ENCODE assay signal across 32 cellular contexts in the genomic region with DNA sequence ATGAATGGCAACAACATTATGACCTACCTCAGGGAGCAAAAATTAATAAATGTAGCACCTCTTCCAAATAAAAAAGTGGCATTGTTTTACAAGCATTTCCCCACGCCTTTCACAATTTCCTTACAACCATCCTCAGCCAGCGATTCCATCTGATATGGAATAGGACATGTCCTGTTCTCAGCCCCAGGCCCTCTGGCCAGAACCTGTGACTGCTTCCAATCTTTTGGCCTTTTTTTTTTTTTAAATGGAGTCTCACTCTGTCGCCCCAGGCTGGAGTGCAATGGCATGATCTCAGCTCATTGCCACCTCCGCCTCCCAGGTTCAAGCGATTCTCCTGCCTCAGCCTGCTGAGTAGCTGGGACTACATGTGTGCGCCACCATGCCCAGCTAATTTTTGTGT. TPM values are rescaled to one million over a fixed set of nuclear protein-coding genes. Genes with fewer than 3 reads are reported as not detected.
"Had no signal": no experiment of that assay in that cellular context is flagged by ENCODE, and none has a peak within 500 bp of the region (broad histone marks: within the 10 kb centered on the region; RNA-seq: fewer than 3 reads in every experiment).

No MANE protein-coding gene starts in this region.

- H3K27ac Mint-ChIP-seq: activated CD8-positive, alpha-beta T cell treated with anti-CD3 and anti-CD28 coated beads for 36 hours; activated naive CD8-positive, alpha-beta T cell treated with anti-CD3 and anti-CD28 coated beads, Interleukin-2, amount 10 ng/mL, durations not matched to agents 7 days and 5 days; WTC11 had no signal

- H3K4me1 ChIP-seq: ascending aorta, breast epithelium, esophagus squamous epithelium had no signal

- H3K27ac ChIP-seq: ascending aorta, cardiac muscle cell, colonic mucosa, epithelial cell of prostate, esophagus squamous epithelium, gastroesophageal sphincter had no signal

- FAIRE-seq: endometrium, endothelial cell of umbilical vein had no signal

- DNase-seq: activated CD4-positive, alpha-beta T cell treated with anti-CD3 and anti-CD28 coated beads for 1 hour; activated CD4-positive, alpha-beta T cell treated with anti-CD3 and anti-CD28 coated beads for 4 hours; activated CD4-positive, alpha-beta T cell treated with anti-CD3 and anti-CD28 coated beads, Interleukin-2, amount 50 U/mL, for 1 hour; activated CD4-positive, alpha-beta T cell treated with anti-CD3 and anti-CD28 coated beads, Interleukin-2, amount 50 U/mL, for 48 hours; activated CD8-positive, alpha-beta memory T cell treated with anti-CD3 and anti-CD28 coated beads for 24 hours; activated CD8-positive, alpha-beta T cell treated with anti-CD3 and anti-CD28 coated beads for 36 hours; activated effector memory CD4-positive, alpha-beta T cell treated with Interleukin-2 at 50 U/mL for 16 hours; activated gamma-delta T cell treated with Interleukin-2 at 50 U/mL for 16 hours; activated naive CD4-positive, alpha-beta T cell treated with anti-CD3 and anti-CD28 coated beads, Interleukin-2, amount 50 U/mL, for 16 hours; activated naive CD4-positive, alpha-beta T cell treated with Interleukin-2 at 50 U/mL for 16 hours; activated naive CD8-positive, alpha-beta T cell treated with anti-CD3 and anti-CD28 coated beads, Interleukin-2, amount 10 ng/mL, durations not matched to agents 7 days and 5 days; activated T-cell treated with anti-CD3 and anti-CD28 coated beads, Interleukin-2, amount 50 U/mL, for 4 hours; central memory CD4-positive, alpha-beta T cell; cerebellar nuclear complex; effector CD8-positive, alpha-beta T cell; esophagus squamous epithelium; foreskin melanocyte; head of caudate nucleus; T-helper 2 cell had no signal

- H3K27me3 Mint-ChIP-seq: activated CD8-positive, alpha-beta T cell treated with anti-CD3 and anti-CD28 coated beads for 36 hours; activated T-helper 17 cell treated with anti-CD3 and anti-CD28 coated beads, Interleukin-2, amount 50 U/mL, for 72 hours had no signal

- H3K9me3 ChIP-seq: ascending aorta, breast epithelium, colonic mucosa, esophagus squamous epithelium, gastroesophageal sphincter had no signal

- ATAC-seq: activated CD8-positive, alpha-beta T cell treated with anti-CD3 and anti-CD28 coated beads for 36 hours; activated T-cell treated with anti-CD3 and anti-CD28 coated beads, Interleukin-2, amount 50 U/mL, for 4 hours; activated T-helper 17 cell treated with anti-CD3 and anti-CD28 coated beads, Interleukin-2, amount 50 U/mL, for 72 hours; gastroesophageal sphincter; WTC11 had no signal

- H3K4me3 Mint-ChIP-seq: activated CD8-positive, alpha-beta T cell treated with anti-CD3 and anti-CD28 coated beads for 36 hours; activated naive CD8-positive, alpha-beta T cell treated with anti-CD3 and anti-CD28 coated beads, Interleukin-2, amount 10 ng/mL, durations not matched to agents 7 days and 5 days; activated T-cell treated with anti-CD3 and anti-CD28 coated beads, Interleukin-2, amount 50 U/mL, for 4 hours; activated T-helper 17 cell treated with anti-CD3 and anti-CD28 coated beads, Interleukin-2, amount 50 U/mL, for 72 hours; brain; WTC11 had no signal

- H3K27me3 ChIP-seq: ascending aorta, cardiac muscle cell, colonic mucosa, esophagus squamous epithelium, gastroesophageal sphincter had no signal

- H3K4me1 Mint-ChIP-seq: activated naive CD8-positive, alpha-beta T cell treated with anti-CD3 and anti-CD28 coated beads, Interleukin-2, amount 10 ng/mL, durations not matched to agents 7 days and 5 days; activated T-helper 17 cell treated with anti-CD3 and anti-CD28 coated beads, Interleukin-2, amount 50 U/mL, for 72 hours; WTC11 had no signal

- H3K4me3 ChIP-seq: ascending aorta, breast epithelium, cardiac muscle cell, colonic mucosa, esophagus squamous epithelium, gastroesophageal sphincter had no signal

- H3K36me3 Mint-ChIP-seq: activated naive CD8-positive, alpha-beta T cell treated with anti-CD3 and anti-CD28 coated beads, Interleukin-2, amount 10 ng/mL, durations not matched to agents 7 days and 5 days; brain; WTC11 had no signal

- H3K9me3 Mint-ChIP-seq: activated CD8-positive, alpha-beta T cell treated with anti-CD3 and anti-CD28 coated beads for 36 hours; activated naive CD8-positive, alpha-beta T cell treated with anti-CD3 and anti-CD28 coated beads, Interleukin-2, amount 10 ng/mL, durations not matched to agents 7 days and 5 days; activated T-cell treated with anti-CD3 and anti-CD28 coated beads, Interleukin-2, amount 50 U/mL, for 4 hours; activated T-helper 17 cell treated with anti-CD3 and anti-CD28 coated beads, Interleukin-2, amount 50 U/mL, for 72 hours; WTC11 had no signal

- H3K36me3 ChIP-seq: ascending aorta, breast epithelium, cardiac muscle cell, colonic mucosa, esophagus squamous epithelium, gastroesophageal sphincter had no signal

RNA-seq across cellular contexts. Expression of gene WNK2, which starts 16.8 kb away (rescaled TPM):
- total RNA-seq: ascending aorta, endothelial cell of umbilical vein, fibroblast of lung, fibroblast of villous mesenchyme had no signal
- polyA plus RNA-seq: endothelial cell of umbilical vein, fibroblast of lung had no signal
